Comparison of ENCODE assay signal across 8 cellular contexts in genomic region chr7:2820508-2820934, GRCh38. TPM values are rescaled to one million over a fixed set of nuclear protein-coding genes. Genes with fewer than 3 reads are reported as not detected.
DNase-seq lines count a peak whose midpoint lies in the region; ATAC-seq, FAIRE-seq and TF ChIP-seq lines count a peak whose summit lies in the region.

No MANE protein-coding gene starts in this region.

- DNase-seq in RCC 7860 (ENCODE audit: low spot score): peak; percentile 97
- peak; percentile 85 for DNase-seq in fibroblast of the conjunctiva (ENCODE audit: low read depth)
- peak; percentile 94 for DNase-seq in osteoblast (ENCODE audit: insufficient read length, low spot score, missing footprints)
- DNase-seq in dorsolateral prefrontal cortex: no peak
- DNase-seq in activated CD4-positive, alpha-beta T cell treated with anti-CD3 and anti-CD28 coated beads for 1 hour: no peak
- no peak for DNase-seq in glutamatergic neuron

- H3K9me3 ChIP-seq in BLaER1: no peaks in the 10 kb centered on the region
- H3K9me3 ChIP-seq in osteoblast (ENCODE audit: low read depth, low read length): no peaks in the 10 kb centered on the region

- peaks cover 8% of the 10 kb centered on the region for H3K36me3 Mint-ChIP-seq in glutamatergic neuron (ENCODE audit: unreplicated experiment)

- ATAC-seq in GM21529 (IDR thresholded peaks at IDR 0.05; ENCODE audit: unreplicated experiment): no peak

- no peak overlapping the region for H2AFZ ChIP-seq in osteoblast (ENCODE audit: low read length)

- H3K9ac ChIP-seq in BLaER1: no peak overlapping the region

- peaks cover 100% of the 10 kb centered on the region for H3K4me1 ChIP-seq in BLaER1
- H3K4me1 ChIP-seq in osteoblast (ENCODE audit: insufficient read depth, low read length): peaks cover 43% of the 10 kb centered on the region

- H3K4me3 ChIP-seq in BLaER1: no peak overlapping the region
- H3K4me3 ChIP-seq in osteoblast (ENCODE audit: insufficient read depth, low read length): no peak overlapping the region
- no peak overlapping the region for H3K4me3 ChIP-seq in dorsolateral prefrontal cortex

- intact Hi-C loops in dorsolateral prefrontal cortex (cut with DNase I): no loop called here

- H3K4me1 Mint-ChIP-seq in glutamatergic neuron (ENCODE audit: low read depth, unreplicated experiment): peaks cover 47% of the 10 kb centered on the region

- peak overlapping the region; percentile 63 for H3K4me2 ChIP-seq in BLaER1
- no peak overlapping the region for H3K4me2 ChIP-seq in osteoblast (ENCODE audit: insufficient read depth, low read length)

- H3K9me3 Mint-ChIP-seq in glutamatergic neuron (ENCODE audit: unreplicated experiment): peaks cover 5% of the 10 kb centered on the region

- H3K36me3 ChIP-seq in BLaER1 (peaks cover 32% of the 10 kb centered on the region), osteoblast (ENCODE audit: insufficient read depth, low read length) (no peaks in the 10 kb centered on the region)

- peak; percentile 98 for FAIRE-seq in RCC 7860 (lab: Jason Lieb, UNC)

- H3K4me3 Mint-ChIP-seq in glutamatergic neuron (ENCODE audit: unreplicated experiment): no peak overlapping the region

- TF ChIP-seq CTCF in osteoblast (IDR thresholded peaks at IDR 0.05; ENCODE audit: extremely low read depth, low read depth, low read length) (no peak), dorsolateral prefrontal cortex (IDR thresholded peaks at IDR 0.05 in 54 of 56, conservative IDR thresholded peaks at IDR 0.05 in 2 of 56; ENCODE audit: low read depth in 1 of 56, partially characterized antibody in 56 of 56) (no peak), glutamatergic neuron (IDR thresholded peaks at IDR 0.05; ENCODE audit: partially characterized antibody, unreplicated experiment) (no peak)

- H3K27ac ChIP-seq in BLaER1: 0 out of 2 replicates have a peak overlapping the region, but pooled peaks have one; percentile 4
- peak overlapping the region; percentile 97 for H3K27ac ChIP-seq in osteoblast (ENCODE audit: low read depth, low read length)
- H3K27ac ChIP-seq in dorsolateral prefrontal cortex: no peak overlapping the region

- H3K79me2 ChIP-seq in osteoblast (ENCODE audit: insufficient read depth, low read length): peaks cover 82% of the 10 kb centered on the region

- H3K27ac Mint-ChIP-seq in glutamatergic neuron (ENCODE audit: unreplicated experiment): no peak overlapping the region

- peaks cover 67% of the 10 kb centered on the region for H4K20me1 ChIP-seq in BLaER1
- peaks cover 7% of the 10 kb centered on the region for H4K20me1 ChIP-seq in osteoblast (ENCODE audit: insufficient read depth, low read length)

- H3K27me3 ChIP-seq in BLaER1 (no peaks in the 10 kb centered on the region), osteoblast (ENCODE audit: insufficient read depth, low read length) (no peaks in the 10 kb centered on the region), dorsolateral prefrontal cortex (no peaks in the 10 kb centered on the region)

- peaks cover 5% of the 10 kb centered on the region for H3K27me3 Mint-ChIP-seq in glutamatergic neuron (ENCODE audit: unreplicated experiment)

RNA-seq across cellular contexts. Expression of gene GNA12, which starts 23.6 kb away (rescaled TPM):
- total RNA-seq in osteoblast (27.1 and 32.7 TPM in 2 replicates), dorsolateral prefrontal cortex (100 to 1,000 TPM in 12 of 120 experiments, 10 to 100 TPM in 108; 45.2 to 162 (median 67.4) TPM), glutamatergic neuron (ENCODE audit: unreplicated experiment) (66.2 TPM)

Comparison
In these comparisons a context has a peak if more than half of its experiments do, and no peak if none do; other contexts are left out.
1. H3K27ac ChIP-seq: peak in BLaER1 (single experiment) and osteoblast (single experiment); none in dorsolateral prefrontal cortex (0 of 59).
2. DNase-seq: peak in RCC 7860 (single experiment), fibroblast of the conjunctiva (single experiment) and osteoblast (single experiment); none in dorsolateral prefrontal cortex (0 of 10), activated CD4-positive, alpha-beta T cell treated with anti-CD3 and anti-CD28 coated beads for 1 hour (single experiment) and glutamatergic neuron (single experiment).